In genomic region chr4:72970756-72971155, GRCh38 we compare ENCODE assay signal across 1 cellular context.
TF ChIP-seq lines count a peak whose summit lies in the region.

No MANE protein-coding gene starts in this region.

TF ChIP-seq in GM23338, 12 proteins besides CTCF, POLR2A, EP300 and RAD21 (continued from another document):
- no peak for TF ChIP-seq EZH2 (IDR thresholded peaks at IDR 0.05; ENCODE audit: low read depth, unreplicated experiment)
- TF ChIP-seq NANOG (IDR thresholded peaks at IDR 0.05; ENCODE audit: borderline replicate concordance) = no peak
- TF ChIP-seq ETS1 (IDR thresholded peaks at IDR 0.05) = no peak
- no peak for TF ChIP-seq STAT1 (IDR thresholded peaks at IDR 0.05; ENCODE audit: unreplicated experiment)
- no peak for TF ChIP-seq ZNF331 (CRISPR knock-in tag; IDR thresholded peaks at IDR 0.05; ENCODE audit: low read depth)
- TF ChIP-seq JUNB (IDR thresholded peaks at IDR 0.05; ENCODE audit: unreplicated experiment) = no peak
- TF ChIP-seq CREB1 (CRISPR knock-in tag; IDR thresholded peaks at IDR 0.05; ENCODE audit: low read depth) = no peak
- TF ChIP-seq ZNF114 (CRISPR knock-in tag; IDR thresholded peaks at IDR 0.05) = no peak
- TF ChIP-seq POLR2AphosphoS5 (IDR thresholded peaks at IDR 0.05; ENCODE audit: low read depth) = no peak
- no peak for TF ChIP-seq EZH2phosphoT487 (IDR thresholded peaks at IDR 0.05; ENCODE audit: unreplicated experiment)
TF ChIP-seq in GM23338: peak in this region for 0.
